1 cellular context compared by ENCODE assay signal in genomic region chr16:68281368-68282063, GRCh38.
A peak's percentile ranks its signal among the peaks of the same experiment; 100 is the strongest.
TF ChIP-seq lines count a peak whose summit lies in the region.

No MANE protein-coding gene starts in this region.

TF ChIP-seq in HepG2, 621 proteins besides CTCF, POLR2A, EP300 and RAD21 (continued from another document and continues in another):
- TF ChIP-seq ZBTB4 (CRISPR knock-in tag; IDR thresholded peaks at IDR 0.05; ENCODE audit: borderline replicate concordance) (0 out of 2 replicates have a peak, but pooled peaks have one; percentile 76), NONO (IDR thresholded peaks at IDR 0.05) (no peak), NONO (CRISPR knock-in tag; conservative IDR thresholded peaks at IDR 0.05) (peak; percentile 90), RBFOX2 (IDR thresholded peaks at IDR 0.05; ENCODE audit: low read depth, low read length) (no peak), HNF1A (IDR thresholded peaks at IDR 0.05; ENCODE audit: low read depth) (peak; percentile 35; the same call in 1 of the 2 replicates), HNF1A (CRISPR knock-in tag; IDR thresholded peaks at IDR 0.05; ENCODE audit: borderline replicate concordance) (peak; percentile 83; the same call in 1 of the 2 replicates), ZNF383 (CRISPR knock-in tag; IDR thresholded peaks at IDR 0.05; ENCODE audit: borderline replicate concordance) (no peak), SOX5 (CRISPR knock-in tag; IDR thresholded peaks at IDR 0.05; ENCODE audit: borderline replicate concordance) (peak; percentile 94), ZNF282 (IDR thresholded peaks at IDR 0.05; ENCODE audit: partially characterized antibody) (no peak), LCORL (IDR thresholded peaks at IDR 0.05) (no peak), LCORL (CRISPR knock-in tag; IDR thresholded peaks at IDR 0.05) (peak; percentile 94), HMG20B (CRISPR knock-in tag; conservative IDR thresholded peaks at IDR 0.05) (peak; percentile 90), PRDM15 (CRISPR knock-in tag; IDR thresholded peaks at IDR 0.05) (peak; percentile 39; the same call in 1 of the 2 replicates), TMF1 (CRISPR knock-in tag; IDR thresholded peaks at IDR 0.05; ENCODE audit: low read depth) (no peak), ZZZ3 (CRISPR knock-in tag; IDR thresholded peaks at IDR 0.05; ENCODE audit: borderline replicate concordance) (0 out of 2 replicates have a peak, but pooled peaks have one; percentile 21), ZMYM2 (CRISPR knock-in tag; IDR thresholded peaks at IDR 0.05) (peak; percentile 64; the same call in 1 of the 2 replicates), ESRRA (CRISPR knock-in tag; IDR thresholded peaks at IDR 0.05; ENCODE audit: low read depth) (0 out of 2 replicates have a peak, but pooled peaks have one; percentile 63), ZNF530 (CRISPR knock-in tag; IDR thresholded peaks at IDR 0.05; ENCODE audit: low read depth) (no peak), ZNF333 (CRISPR knock-in tag; IDR thresholded peaks at IDR 0.05; ENCODE audit: borderline replicate concordance) (no peak), ZNF331 (CRISPR knock-in tag; IDR thresholded peaks at IDR 0.05) (peak; percentile 92), RFX3 (CRISPR knock-in tag; IDR thresholded peaks at IDR 0.05) (no peak), ZIK1 (CRISPR knock-in tag; IDR thresholded peaks at IDR 0.05; ENCODE audit: borderline replicate concordance, low read depth) (peak; percentile 77; the same call in 1 of the 2 replicates), PITX1 (CRISPR knock-in tag; IDR thresholded peaks at IDR 0.05) (peak; percentile 94), PTBP1 (IDR thresholded peaks at IDR 0.05; ENCODE audit: low read depth, low read length, poor library complexity, severe bottlenecking) (no peak), SNAPC2 (CRISPR knock-in tag; IDR thresholded peaks at IDR 0.05) (peak; percentile 90; the same call in 1 of the 2 replicates), TAF1 (CRISPR knock-in tag; IDR thresholded peaks at IDR 0.05) (no peak), ATF1 (CRISPR knock-in tag; IDR thresholded peaks at IDR 0.05) (peak; percentile 66; the same call in 1 of the 2 replicates), ZNF256 (CRISPR knock-in tag; conservative IDR thresholded peaks at IDR 0.05) (no peak), NR2F1 (CRISPR knock-in tag; IDR thresholded peaks at IDR 0.05) (peak; percentile 63 to 69; a peak in 3 of 4 replicates), GLI4 (CRISPR knock-in tag; IDR thresholded peaks at IDR 0.05; ENCODE audit: borderline replicate concordance) (no peak), ZNF574 (CRISPR knock-in tag; IDR thresholded peaks at IDR 0.05) (peak; percentile 71), PAX8 (CRISPR knock-in tag; IDR thresholded peaks at IDR 0.05; ENCODE audit: borderline replicate concordance) (no peak), HNF4G (IDR thresholded peaks at IDR 0.05; ENCODE audit: borderline replicate concordance, low read depth, low read length) (peak; percentile 84), HNF4G (CRISPR knock-in tag; IDR thresholded peaks at IDR 0.05; ENCODE audit: borderline replicate concordance, low read depth) (peak; percentile 77; the same call in 1 of the 2 replicates), NFIB (CRISPR knock-in tag; IDR thresholded peaks at IDR 0.05; ENCODE audit: borderline replicate concordance) (no peak), JUN (CRISPR knock-in tag; IDR thresholded peaks at IDR 0.05) (peak; percentile 94), NPAS2 (CRISPR knock-in tag; IDR thresholded peaks at IDR 0.05; ENCODE audit: borderline replicate concordance) (no peak), RXRA (CRISPR knock-in tag; IDR thresholded peaks at IDR 0.05) (peak; percentile 92), ZNF317 (CRISPR knock-in tag; IDR thresholded peaks at IDR 0.05) (peak; percentile 71), TCF12 (IDR thresholded peaks at IDR 0.05) (no peak), TCF12 (CRISPR knock-in tag; IDR thresholded peaks at IDR 0.05) (peak; percentile 70; the same call in 1 of the 2 replicates), SP140L (CRISPR knock-in tag; IDR thresholded peaks at IDR 0.05; ENCODE audit: borderline replicate concordance) (no peak)
- TF ChIP-seq, protein P1, sequence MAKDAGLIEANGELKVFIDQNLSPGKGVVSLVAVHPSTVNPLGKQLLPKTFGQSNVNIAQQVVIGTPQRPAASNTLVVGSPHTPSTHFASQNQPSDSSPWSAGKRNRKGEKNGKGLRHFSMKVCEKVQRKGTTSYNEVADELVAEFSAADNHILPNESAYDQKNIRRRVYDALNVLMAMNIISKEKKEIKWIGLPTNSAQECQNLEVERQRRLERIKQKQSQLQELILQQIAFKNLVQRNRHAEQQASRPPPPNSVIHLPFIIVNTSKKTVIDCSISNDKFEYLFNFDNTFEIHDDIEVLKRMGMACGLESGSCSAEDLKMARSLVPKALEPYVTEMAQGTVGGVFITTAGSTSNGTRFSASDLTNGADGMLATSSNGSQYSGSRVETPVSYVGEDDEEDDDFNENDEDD (CRISPR knock-in tag; IDR thresholded peaks at IDR 0.05; ENCODE audit: borderline replicate concordance), result peak; percentile 40; the same call in 1 of the 2 replicates
- TF ChIP-seq, protein P2, sequence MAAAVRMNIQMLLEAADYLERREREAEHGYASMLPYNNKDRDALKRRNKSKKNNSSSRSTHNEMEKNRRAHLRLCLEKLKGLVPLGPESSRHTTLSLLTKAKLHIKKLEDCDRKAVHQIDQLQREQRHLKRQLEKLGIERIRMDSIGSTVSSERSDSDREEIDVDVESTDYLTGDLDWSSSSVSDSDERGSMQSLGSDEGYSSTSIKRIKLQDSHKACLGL (CRISPR knock-in tag; IDR thresholded peaks at IDR 0.05), result no peak
- TF ChIP-seq, protein P3, sequence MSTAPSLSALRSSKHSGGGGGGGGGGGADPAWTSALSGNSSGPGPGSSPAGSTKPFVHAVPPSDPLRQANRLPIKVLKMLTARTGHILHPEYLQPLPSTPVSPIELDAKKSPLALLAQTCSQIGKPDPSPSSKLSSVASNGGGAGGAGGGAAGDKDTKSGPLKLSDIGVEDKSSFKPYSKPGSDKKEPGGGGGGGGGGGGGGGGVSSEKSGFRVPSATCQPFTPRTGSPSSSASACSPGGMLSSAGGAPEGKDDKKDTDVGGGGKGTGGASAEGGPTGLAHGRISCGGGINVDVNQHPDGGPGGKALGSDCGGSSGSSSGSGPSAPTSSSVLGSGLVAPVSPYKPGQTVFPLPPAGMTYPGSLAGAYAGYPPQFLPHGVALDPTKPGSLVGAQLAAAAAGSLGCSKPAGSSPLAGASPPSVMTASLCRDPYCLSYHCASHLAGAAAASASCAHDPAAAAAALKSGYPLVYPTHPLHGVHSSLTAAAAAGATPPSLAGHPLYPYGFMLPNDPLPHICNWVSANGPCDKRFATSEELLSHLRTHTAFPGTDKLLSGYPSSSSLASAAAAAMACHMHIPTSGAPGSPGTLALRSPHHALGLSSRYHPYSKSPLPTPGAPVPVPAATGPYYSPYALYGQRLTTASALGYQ (CRISPR knock-in tag; IDR thresholded peaks at IDR 0.05), result peak; percentile 90
- TF ChIP-seq, protein P4, sequence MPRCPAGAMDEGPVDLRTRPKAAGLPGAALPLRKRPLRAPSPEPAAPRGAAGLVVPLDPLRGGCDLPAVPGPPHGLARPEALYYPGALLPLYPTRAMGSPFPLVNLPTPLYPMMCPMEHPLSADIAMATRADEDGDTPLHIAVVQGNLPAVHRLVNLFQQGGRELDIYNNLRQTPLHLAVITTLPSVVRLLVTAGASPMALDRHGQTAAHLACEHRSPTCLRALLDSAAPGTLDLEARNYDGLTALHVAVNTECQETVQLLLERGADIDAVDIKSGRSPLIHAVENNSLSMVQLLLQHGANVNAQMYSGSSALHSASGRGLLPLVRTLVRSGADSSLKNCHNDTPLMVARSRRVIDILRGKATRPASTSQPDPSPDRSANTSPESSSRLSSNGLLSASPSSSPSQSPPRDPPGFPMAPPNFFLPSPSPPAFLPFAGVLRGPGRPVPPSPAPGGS (CRISPR knock-in tag; IDR thresholded peaks at IDR 0.05), result no peak
- TF ChIP-seq, protein P5, sequence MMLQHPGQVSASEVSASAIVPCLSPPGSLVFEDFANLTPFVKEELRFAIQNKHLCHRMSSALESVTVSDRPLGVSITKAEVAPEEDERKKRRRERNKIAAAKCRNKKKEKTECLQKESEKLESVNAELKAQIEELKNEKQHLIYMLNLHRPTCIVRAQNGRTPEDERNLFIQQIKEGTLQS (CRISPR knock-in tag; IDR thresholded peaks at IDR 0.05), result peak; percentile 84
